Comparison of ENCODE assay signal across 1 cellular context in genomic region chr17:55273579-55274370, GRCh38.
A peak's percentile ranks its signal among the peaks of the same experiment; 100 is the strongest.
TF ChIP-seq lines count a peak whose summit lies in the region.

No MANE protein-coding gene starts in this region.

TF ChIP-seq in HepG2, 621 proteins besides CTCF, POLR2A, EP300 and RAD21 (continued from another document and continues in another):
- 0 out of 2 replicates have a peak, but pooled peaks have one; percentile 46 for TF ChIP-seq ZBTB4 (CRISPR knock-in tag; IDR thresholded peaks at IDR 0.05; ENCODE audit: borderline replicate concordance)
- TF ChIP-seq, protein P1, sequence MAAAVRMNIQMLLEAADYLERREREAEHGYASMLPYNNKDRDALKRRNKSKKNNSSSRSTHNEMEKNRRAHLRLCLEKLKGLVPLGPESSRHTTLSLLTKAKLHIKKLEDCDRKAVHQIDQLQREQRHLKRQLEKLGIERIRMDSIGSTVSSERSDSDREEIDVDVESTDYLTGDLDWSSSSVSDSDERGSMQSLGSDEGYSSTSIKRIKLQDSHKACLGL (CRISPR knock-in tag; IDR thresholded peaks at IDR 0.05), result peak; percentile 54; the same call in 1 of the 2 replicates
- 0 out of 2 replicates have a peak, but pooled peaks have one; percentile 31 for TF ChIP-seq NFATC3 (CRISPR knock-in tag; IDR thresholded peaks at IDR 0.05)
- TF ChIP-seq, protein P2, sequence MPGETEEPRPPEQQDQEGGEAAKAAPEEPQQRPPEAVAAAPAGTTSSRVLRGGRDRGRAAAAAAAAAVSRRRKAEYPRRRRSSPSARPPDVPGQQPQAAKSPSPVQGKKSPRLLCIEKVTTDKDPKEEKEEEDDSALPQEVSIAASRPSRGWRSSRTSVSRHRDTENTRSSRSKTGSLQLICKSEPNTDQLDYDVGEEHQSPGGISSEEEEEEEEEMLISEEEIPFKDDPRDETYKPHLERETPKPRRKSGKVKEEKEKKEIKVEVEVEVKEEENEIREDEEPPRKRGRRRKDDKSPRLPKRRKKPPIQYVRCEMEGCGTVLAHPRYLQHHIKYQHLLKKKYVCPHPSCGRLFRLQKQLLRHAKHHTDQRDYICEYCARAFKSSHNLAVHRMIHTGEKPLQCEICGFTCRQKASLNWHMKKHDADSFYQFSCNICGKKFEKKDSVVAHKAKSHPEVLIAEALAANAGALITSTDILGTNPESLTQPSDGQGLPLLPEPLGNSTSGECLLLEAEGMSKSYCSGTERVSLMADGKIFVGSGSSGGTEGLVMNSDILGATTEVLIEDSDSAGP (CRISPR knock-in tag; IDR thresholded peaks at IDR 0.05; ENCODE audit: borderline replicate concordance), result peak; percentile 77
- TF ChIP-seq, protein P3, sequence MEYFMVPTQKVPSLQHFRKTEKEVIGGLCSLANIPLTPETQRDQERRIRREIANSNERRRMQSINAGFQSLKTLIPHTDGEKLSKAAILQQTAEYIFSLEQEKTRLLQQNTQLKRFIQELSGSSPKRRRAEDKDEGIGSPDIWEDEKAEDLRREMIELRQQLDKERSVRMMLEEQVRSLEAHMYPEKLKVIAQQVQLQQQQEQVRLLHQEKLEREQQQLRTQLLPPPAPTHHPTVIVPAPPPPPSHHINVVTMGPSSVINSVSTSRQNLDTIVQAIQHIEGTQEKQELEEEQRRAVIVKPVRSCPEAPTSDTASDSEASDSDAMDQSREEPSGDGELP (IDR thresholded peaks at IDR 0.05; ENCODE audit: borderline replicate concordance, low read depth), result no peak
- 0 out of 2 replicates have a peak, but pooled peaks have one; percentile 45 for TF ChIP-seq ZNF383 (CRISPR knock-in tag; IDR thresholded peaks at IDR 0.05; ENCODE audit: borderline replicate concordance)
- no peak for TF ChIP-seq TERF1 (CRISPR knock-in tag; IDR thresholded peaks at IDR 0.05)
- no peak for TF ChIP-seq BCLAF1 (IDR thresholded peaks at IDR 0.05)
- no peak for TF ChIP-seq ZFAT (CRISPR knock-in tag; conservative IDR thresholded peaks at IDR 0.05)
- TF ChIP-seq SMAD9 (CRISPR knock-in tag; IDR thresholded peaks at IDR 0.05), result no peak
- TF ChIP-seq SP4 (CRISPR knock-in tag; IDR thresholded peaks at IDR 0.05), result peak; percentile 44; the same call in 1 of the 2 replicates
- peak; percentile 60; the same call in 1 of the 2 replicates for TF ChIP-seq KMT2B (CRISPR knock-in tag; IDR thresholded peaks at IDR 0.05)
- TF ChIP-seq TCF12 (IDR thresholded peaks at IDR 0.05), result no peak
- peak; percentile 42; the same call in 1 of the 2 replicates for TF ChIP-seq TCF12 (CRISPR knock-in tag; IDR thresholded peaks at IDR 0.05)
- TF ChIP-seq ZNF687 (CRISPR knock-in tag; IDR thresholded peaks at IDR 0.05), result peak; percentile 100
- TF ChIP-seq EED (CRISPR knock-in tag; IDR thresholded peaks at IDR 0.05), result peak; percentile 89; the same call in 1 of the 2 replicates
- TF ChIP-seq ZNF615 (CRISPR knock-in tag; IDR thresholded peaks at IDR 0.05; ENCODE audit: borderline replicate concordance), result no peak
- no peak for TF ChIP-seq ZNF276 (CRISPR knock-in tag; IDR thresholded peaks at IDR 0.05; ENCODE audit: low read depth)
- TF ChIP-seq, protein P4, sequence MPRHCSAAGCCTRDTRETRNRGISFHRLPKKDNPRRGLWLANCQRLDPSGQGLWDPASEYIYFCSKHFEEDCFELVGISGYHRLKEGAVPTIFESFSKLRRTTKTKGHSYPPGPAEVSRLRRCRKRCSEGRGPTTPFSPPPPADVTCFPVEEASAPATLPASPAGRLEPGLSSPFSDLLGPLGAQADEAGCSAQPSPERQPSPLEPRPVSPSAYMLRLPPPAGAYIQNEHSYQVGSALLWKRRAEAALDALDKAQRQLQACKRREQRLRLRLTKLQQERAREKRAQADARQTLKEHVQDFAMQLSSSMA (CRISPR knock-in tag; IDR thresholded peaks at IDR 0.05), result 0 out of 2 replicates have a peak, but pooled peaks have one; percentile 32
- TF ChIP-seq, protein P5, sequence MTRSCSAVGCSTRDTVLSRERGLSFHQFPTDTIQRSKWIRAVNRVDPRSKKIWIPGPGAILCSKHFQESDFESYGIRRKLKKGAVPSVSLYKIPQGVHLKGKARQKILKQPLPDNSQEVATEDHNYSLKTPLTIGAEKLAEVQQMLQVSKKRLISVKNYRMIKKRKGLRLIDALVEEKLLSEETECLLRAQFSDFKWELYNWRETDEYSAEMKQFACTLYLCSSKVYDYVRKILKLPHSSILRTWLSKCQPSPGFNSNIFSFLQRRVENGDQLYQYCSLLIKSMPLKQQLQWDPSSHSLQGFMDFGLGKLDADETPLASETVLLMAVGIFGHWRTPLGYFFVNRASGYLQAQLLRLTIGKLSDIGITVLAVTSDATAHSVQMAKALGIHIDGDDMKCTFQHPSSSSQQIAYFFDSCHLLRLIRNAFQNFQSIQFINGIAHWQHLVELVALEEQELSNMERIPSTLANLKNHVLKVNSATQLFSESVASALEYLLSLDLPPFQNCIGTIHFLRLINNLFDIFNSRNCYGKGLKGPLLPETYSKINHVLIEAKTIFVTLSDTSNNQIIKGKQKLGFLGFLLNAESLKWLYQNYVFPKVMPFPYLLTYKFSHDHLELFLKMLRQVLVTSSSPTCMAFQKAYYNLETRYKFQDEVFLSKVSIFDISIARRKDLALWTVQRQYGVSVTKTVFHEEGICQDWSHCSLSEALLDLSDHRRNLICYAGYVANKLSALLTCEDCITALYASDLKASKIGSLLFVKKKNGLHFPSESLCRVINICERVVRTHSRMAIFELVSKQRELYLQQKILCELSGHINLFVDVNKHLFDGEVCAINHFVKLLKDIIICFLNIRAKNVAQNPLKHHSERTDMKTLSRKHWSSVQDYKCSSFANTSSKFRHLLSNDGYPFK (CRISPR knock-in tag; IDR thresholded peaks at IDR 0.05; ENCODE audit: borderline replicate concordance), result 0 out of 2 replicates have a peak, but pooled peaks have one; percentile 45
- no peak for TF ChIP-seq MATR3 (CRISPR knock-in tag; IDR thresholded peaks at IDR 0.05)
- 0 out of 2 replicates have a peak, but pooled peaks have one; percentile 48 for TF ChIP-seq ZBTB8A (CRISPR knock-in tag; IDR thresholded peaks at IDR 0.05; ENCODE audit: borderline replicate concordance, low read depth)
- TF ChIP-seq MED8 (CRISPR knock-in tag; IDR thresholded peaks at IDR 0.05; ENCODE audit: insufficient replicate concordance), result peak; percentile 56
- TF ChIP-seq MLLT10 (CRISPR knock-in tag; IDR thresholded peaks at IDR 0.05), result peak; percentile 76; the same call in 1 of the 2 replicates
- no peak for TF ChIP-seq HNF4A (CRISPR knock-in tag; IDR thresholded peaks at IDR 0.05)
- TF ChIP-seq ZNF230 (CRISPR knock-in tag; IDR thresholded peaks at IDR 0.05), result peak; percentile 71
- TF ChIP-seq ZNF75D (CRISPR knock-in tag; IDR thresholded peaks at IDR 0.05; ENCODE audit: borderline replicate concordance), result no peak; the same call in 1 of the 2 replicates
- TF ChIP-seq, protein P6, sequence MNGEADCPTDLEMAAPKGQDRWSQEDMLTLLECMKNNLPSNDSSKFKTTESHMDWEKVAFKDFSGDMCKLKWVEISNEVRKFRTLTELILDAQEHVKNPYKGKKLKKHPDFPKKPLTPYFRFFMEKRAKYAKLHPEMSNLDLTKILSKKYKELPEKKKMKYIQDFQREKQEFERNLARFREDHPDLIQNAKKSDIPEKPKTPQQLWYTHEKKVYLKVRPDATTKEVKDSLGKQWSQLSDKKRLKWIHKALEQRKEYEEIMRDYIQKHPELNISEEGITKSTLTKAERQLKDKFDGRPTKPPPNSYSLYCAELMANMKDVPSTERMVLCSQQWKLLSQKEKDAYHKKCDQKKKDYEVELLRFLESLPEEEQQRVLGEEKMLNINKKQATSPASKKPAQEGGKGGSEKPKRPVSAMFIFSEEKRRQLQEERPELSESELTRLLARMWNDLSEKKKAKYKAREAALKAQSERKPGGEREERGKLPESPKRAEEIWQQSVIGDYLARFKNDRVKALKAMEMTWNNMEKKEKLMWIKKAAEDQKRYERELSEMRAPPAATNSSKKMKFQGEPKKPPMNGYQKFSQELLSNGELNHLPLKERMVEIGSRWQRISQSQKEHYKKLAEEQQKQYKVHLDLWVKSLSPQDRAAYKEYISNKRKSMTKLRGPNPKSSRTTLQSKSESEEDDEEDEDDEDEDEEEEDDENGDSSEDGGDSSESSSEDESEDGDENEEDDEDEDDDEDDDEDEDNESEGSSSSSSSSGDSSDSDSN (CRISPR knock-in tag; IDR thresholded peaks at IDR 0.05), result no peak
- peak; percentile 87 for TF ChIP-seq ARNTL (CRISPR knock-in tag; IDR thresholded peaks at IDR 0.05)
